In genomic region chr3:101169516-101169915, GRCh38 we compare ENCODE assay signal across 22 cellular contexts.
DNase-seq lines count a peak whose midpoint lies in the region; ATAC-seq and TF ChIP-seq lines count a peak whose summit lies in the region.
"Had no signal": no experiment of that assay in that cellular context is flagged by ENCODE, and none has a peak within 500 bp of the region (broad histone marks: within the 10 kb centered on the region; RNA-seq: fewer than 3 reads in every experiment).

No MANE protein-coding gene starts in this region.

- WGBS in gastroesophageal sphincter (ENCODE audit: low coverage in 1 of 2), 2 donors, result 64 to 71% methylated on average over 3 of the region's 3 CpGs
- 68 to 72% methylated on average over 2 to 3 of the region's 3 CpGs for WGBS in transverse colon (ENCODE audit: low coverage in 1 of 2), 2 donors

- TF ChIP-seq EP300 in gastroesophageal sphincter (IDR thresholded peaks at IDR 0.05) (no peak), transverse colon (IDR thresholded peaks at IDR 0.05; ENCODE audit: low read depth) (no peak)

- ATAC-seq in activated naive CD8-positive, alpha-beta T cell treated with anti-CD3 and anti-CD28 coated beads, Interleukin-2, amount 50 U/mL, for 24 hours, result no peak
- no peak for ATAC-seq in gastroesophageal sphincter
- ATAC-seq in mucosa of descending colon, result no peak
- ATAC-seq in HG03280 (IDR thresholded peaks at IDR 0.05; ENCODE audit: unreplicated experiment), result no peak

- intact Hi-C loops in transverse colon (cut with DNase I; ENCODE audit: low total_unique reads), result no loop called here
- intact Hi-C loops in mucosa of descending colon (cut with DNase I, micrococcal nuclease), result no loop called here

- H3K27me3 Mint-ChIP-seq in activated naive CD8-positive, alpha-beta T cell treated with anti-CD3 and anti-CD28 coated beads, Interleukin-2, amount 50 U/mL, for 24 hours, result peaks cover 16% of the 10 kb centered on the region
- H3K27me3 Mint-ChIP-seq in activated naive CD8-positive, alpha-beta T cell treated with anti-CD3 and anti-CD28 coated beads for 36 hours, result peaks cover 6% of the 10 kb centered on the region

- H3K9me3 Mint-ChIP-seq in activated naive CD8-positive, alpha-beta T cell treated with anti-CD3 and anti-CD28 coated beads, Interleukin-2, amount 50 U/mL, for 24 hours, result peaks cover 6% of the 10 kb centered on the region
- H3K9me3 Mint-ChIP-seq in activated naive CD8-positive, alpha-beta T cell treated with anti-CD3 and anti-CD28 coated beads for 36 hours, result no peaks in the 10 kb centered on the region

- no peak overlapping the region for H3K4me3 Mint-ChIP-seq in activated naive CD8-positive, alpha-beta T cell treated with anti-CD3 and anti-CD28 coated beads, Interleukin-2, amount 50 U/mL, for 24 hours
- H3K4me3 Mint-ChIP-seq in activated naive CD8-positive, alpha-beta T cell treated with anti-CD3 and anti-CD28 coated beads for 36 hours, result no peak overlapping the region
- H3K4me3 Mint-ChIP-seq: CD4-positive, alpha-beta T cell; IgD-negative memory B cell had no signal

- H3K27ac ChIP-seq in WERI-Rb-1 (peak overlapping the region; percentile 16; the same call in 1 of the 2 replicates), gastroesophageal sphincter (peak overlapping the region; percentile 14 to 73 (median 56)), transverse colon (peak overlapping the region; percentile 10 to 64 (median 49))
- H3K27ac ChIP-seq: BLaER1, GM23248, PC-9, SJCRH30 had no signal

- in situ Hi-C loops in transverse colon (cut with MboI; ENCODE audit: low pct_ligation_motif_present in 1 of 4, low pct_unique_long_range_greater_than_20kb in 1 of 4, low sequenced_read_pairs in 3 of 4), result no loop called here

- no peaks in the 10 kb centered on the region for H3K36me3 Mint-ChIP-seq in activated naive CD8-positive, alpha-beta T cell treated with anti-CD3 and anti-CD28 coated beads, Interleukin-2, amount 50 U/mL, for 24 hours (ENCODE audit: low read depth)
- no peaks in the 10 kb centered on the region for H3K36me3 Mint-ChIP-seq in activated naive CD8-positive, alpha-beta T cell treated with anti-CD3 and anti-CD28 coated beads for 36 hours
- H3K36me3 Mint-ChIP-seq: IgD-negative memory B cell had no signal

- H3K27me3 ChIP-seq in WERI-Rb-1 (ENCODE audit: insufficient read depth, low read depth, severe bottlenecking) (no peaks in the 10 kb centered on the region), gastroesophageal sphincter (no peaks in the 10 kb centered on the region), transverse colon (no peaks in the 10 kb centered on the region)
- H3K27me3 ChIP-seq: BLaER1, SJCRH30 had no signal

- no peaks in the 10 kb centered on the region for H3K9me3 ChIP-seq in WERI-Rb-1 (ENCODE audit: severe bottlenecking)
- H3K9me3 ChIP-seq in gastroesophageal sphincter, result no peaks in the 10 kb centered on the region
- H3K9me3 ChIP-seq in transverse colon, result no peaks in the 10 kb centered on the region
- H3K9me3 ChIP-seq in mucosa of descending colon, result no peaks in the 10 kb centered on the region
- H3K9me3 ChIP-seq: BLaER1 had no signal

- TF ChIP-seq CTCF in WERI-Rb-1 (IDR thresholded peaks at IDR 0.05; ENCODE audit: low read depth, low read length), result no peak
- no peak for TF ChIP-seq CTCF in gastroesophageal sphincter (IDR thresholded peaks at IDR 0.05)
- no peak for TF ChIP-seq CTCF in transverse colon (IDR thresholded peaks at IDR 0.05)
- TF ChIP-seq CTCF in mucosa of descending colon (IDR thresholded peaks at IDR 0.05), result no peak

- TF ChIP-seq POLR2A in gastroesophageal sphincter (IDR thresholded peaks at IDR 0.05) (no peak), transverse colon (IDR thresholded peaks at IDR 0.05) (no peak)

- H3K4me3 ChIP-seq in WERI-Rb-1 (ENCODE audit: low read depth, low read length) (no peak overlapping the region), gastroesophageal sphincter (no peak overlapping the region), transverse colon (no peak overlapping the region), mucosa of descending colon (no peak overlapping the region)
- H3K4me3 ChIP-seq: BLaER1, GM23248, PC-9, SJCRH30 had no signal

- H3K36me3 ChIP-seq in WERI-Rb-1 (no peaks in the 10 kb centered on the region), gastroesophageal sphincter (no peaks in the 10 kb centered on the region), transverse colon (no peaks in the 10 kb centered on the region), mucosa of descending colon (ENCODE audit: low read depth) (no peaks in the 10 kb centered on the region)
- H3K36me3 ChIP-seq: BLaER1, SJCRH30 had no signal

- H3K27ac Mint-ChIP-seq in activated naive CD8-positive, alpha-beta T cell treated with anti-CD3 and anti-CD28 coated beads, Interleukin-2, amount 50 U/mL, for 24 hours, result peak overlapping the region; percentile 72
- H3K27ac Mint-ChIP-seq in activated naive CD8-positive, alpha-beta T cell treated with anti-CD3 and anti-CD28 coated beads for 36 hours, result no peak overlapping the region
- H3K27ac Mint-ChIP-seq: CD4-positive, alpha-beta T cell; IgD-negative memory B cell had no signal

- no peak for DNase-seq in activated naive CD8-positive, alpha-beta T cell treated with anti-CD3 and anti-CD28 coated beads, Interleukin-2, amount 50 U/mL, for 24 hours
- no peak for DNase-seq in activated naive CD8-positive, alpha-beta T cell treated with anti-CD3 and anti-CD28 coated beads for 36 hours
- DNase-seq in WERI-Rb-1, result no peak
- no peak for DNase-seq in transverse colon
- DNase-seq in mucosa of descending colon, result no peak
- no peak for DNase-seq in NCI-H446 treated with DMSO at 0.1 percent for 48 hours (lab: John Stamatoyannopoulos, UW)
- DNase-seq: CD4-positive, alpha-beta T cell; COR-L47; DMS53; H7; NCI-H1048; NCI-H1417; NCI-H1694; NCI-H2029 treated with DMSO at 0.1 percent for 48 hours; NCI-H526 treated with DMSO at 0.1 percent for 48 hours; PC-9; SJCRH30 had no signal

- H3K4me1 ChIP-seq in gastroesophageal sphincter, result peaks cover 3 to 27% (median 12%) of the 10 kb centered on the region in 3 donors
- H3K4me1 ChIP-seq in transverse colon, result peaks cover 0 to 5% (median 0%) of the 10 kb centered on the region in 4 donors
- H3K4me1 ChIP-seq in mucosa of descending colon (ENCODE audit: low read depth), result no peaks in the 10 kb centered on the region
- H3K4me1 ChIP-seq: SJCRH30 had no signal

- H3K4me1 Mint-ChIP-seq in activated naive CD8-positive, alpha-beta T cell treated with anti-CD3 and anti-CD28 coated beads, Interleukin-2, amount 50 U/mL, for 24 hours, result peaks cover 38% of the 10 kb centered on the region
- peaks cover 4% of the 10 kb centered on the region for H3K4me1 Mint-ChIP-seq in activated naive CD8-positive, alpha-beta T cell treated with anti-CD3 and anti-CD28 coated beads for 36 hours
- H3K4me1 Mint-ChIP-seq: IgD-negative memory B cell had no signal
